Comparison of ENCODE assay signal across 29 cellular contexts in genomic region chr7:66227808-66228207, GRCh38.
"Had no signal": no experiment of that assay in that cellular context is flagged by ENCODE, and none has a peak within 500 bp of the region (broad histone marks: within the 10 kb centered on the region; RNA-seq: fewer than 3 reads in every experiment).

No MANE protein-coding gene starts in this region.

- H3K4me3 Mint-ChIP-seq: dendritic cell treated with granulocyte-macrophage colony-stimulating factor and Interleukin-4, amounts not matched to agents 40 ng/mL and 50 ng/mL, for 4 days; effector memory CD8-positive, alpha-beta T cell; endodermal cell had no signal

- H3K27me3 Mint-ChIP-seq: dendritic cell treated with granulocyte-macrophage colony-stimulating factor and Interleukin-4, amounts not matched to agents 40 ng/mL and 50 ng/mL, for 4 days; effector memory CD8-positive, alpha-beta T cell had no signal

- H3K9me3 Mint-ChIP-seq: dendritic cell treated with granulocyte-macrophage colony-stimulating factor and Interleukin-4, amounts not matched to agents 40 ng/mL and 50 ng/mL, for 4 days had no signal

- H3K27ac ChIP-seq: colonic mucosa, coronary artery, dorsolateral prefrontal cortex, epithelial cell of prostate, esophagus muscularis mucosa, esophagus squamous epithelium, foreskin keratinocyte, gastrocnemius medialis, gastroesophageal sphincter, heart left ventricle, heart right ventricle had no signal

- H3K9me3 ChIP-seq: colonic mucosa, esophagus muscularis mucosa, esophagus squamous epithelium, gastrocnemius medialis, gastroesophageal sphincter had no signal

- H3K27ac Mint-ChIP-seq: dendritic cell treated with granulocyte-macrophage colony-stimulating factor and Interleukin-4, amounts not matched to agents 40 ng/mL and 50 ng/mL, for 4 days; effector memory CD8-positive, alpha-beta T cell; endodermal cell had no signal

- FAIRE-seq: colon, endometrium, endothelial cell of umbilical vein, frontal cortex had no signal

- H3K4me1 Mint-ChIP-seq: endodermal cell had no signal

- H3K4me3 ChIP-seq: colonic mucosa, coronary artery, dorsolateral prefrontal cortex, esophagus muscularis mucosa, esophagus squamous epithelium, gastrocnemius medialis, gastroesophageal sphincter, heart left ventricle, heart right ventricle had no signal

- ATAC-seq: effector memory CD8-positive, alpha-beta T cell; esophagus mucosa; foreskin keratinocyte; gastrocnemius medialis; gastroesophageal sphincter; heart left ventricle; heart right ventricle had no signal

- DNase-seq: colonic mucosa; cortex of kidney; dermis blood vessel endothelial cell; dorsolateral prefrontal cortex; effector CD4-positive, alpha-beta T cell; effector CD8-positive, alpha-beta T cell; effector memory CD4-positive, alpha-beta T cell; effector memory CD8-positive, alpha-beta T cell; endodermal cell; erythroblast; esophagus squamous epithelium; foreskin fibroblast; foreskin keratinocyte; foreskin melanocyte; gastrocnemius medialis; glutamatergic neuron; head of caudate nucleus; heart left ventricle; heart right ventricle had no signal

- H3K4me1 ChIP-seq: colonic mucosa, esophagus muscularis mucosa, gastrocnemius medialis had no signal

- H3K36me3 ChIP-seq: colonic mucosa, gastrocnemius medialis, heart left ventricle had no signal

- H3K27me3 ChIP-seq: colonic mucosa, dorsolateral prefrontal cortex, esophagus muscularis mucosa, esophagus squamous epithelium, foreskin keratinocyte, gastrocnemius medialis, gastroesophageal sphincter, heart left ventricle, heart right ventricle had no signal
